8 cellular contexts compared by ENCODE assay signal in genomic region chr15:101070502-101071273, GRCh38.
A peak's percentile ranks its signal among the peaks of the same experiment; 100 is the strongest.
DNase-seq lines count a peak whose midpoint lies in the region; ATAC-seq and TF ChIP-seq lines count a peak whose summit lies in the region.

No MANE protein-coding gene starts in this region.

- H3K27me3 Mint-ChIP-seq in nephron (ENCODE audit: low read depth): peaks cover 6% of the 10 kb centered on the region

- ATAC-seq in GM21576 (IDR thresholded peaks at IDR 0.05; ENCODE audit: unreplicated experiment): no peak
- ATAC-seq in GM21526 (IDR thresholded peaks at IDR 0.05; ENCODE audit: low FRiP score, unreplicated experiment): no peak

- no peak overlapping the region for H3K4me3 Mint-ChIP-seq in nephron

- H3K9me3 Mint-ChIP-seq in nephron: no peaks in the 10 kb centered on the region

- H3K4me1 Mint-ChIP-seq in nephron: peaks cover 33% of the 10 kb centered on the region

- DNase-seq in EL: peak; percentile 84
- peak; percentile 28 for DNase-seq in NCI-H774 (lab: John Stamatoyannopoulos, UW)
- peak; percentile 82 to 83 for DNase-seq in dermis microvascular lymphatic vessel endothelial cell (ENCODE audit: low read depth in 2 of 2)
- DNase-seq in central memory CD4-positive, alpha-beta T cell: no peak
- no peak for DNase-seq in GM19240 (ENCODE audit: insufficient read length, low spot score)

- H3K27ac Mint-ChIP-seq in nephron: peak overlapping the region; percentile 77 to 95 (median 91)

- no peak for TF ChIP-seq CTCF in nephron (IDR thresholded peaks at IDR 0.05; ENCODE audit: unreplicated experiment in 3 of 3)

- no peaks in the 10 kb centered on the region for H3K36me3 Mint-ChIP-seq in nephron (ENCODE audit: low read depth)

Comparison
In these comparisons a context has a peak if more than half of its experiments do, and no peak if none do; other contexts are left out.
1. DNase-seq: peak in EL (single experiment), NCI-H774 (single experiment) and dermis microvascular lymphatic vessel endothelial cell (2 of 2); none in central memory CD4-positive, alpha-beta T cell (single experiment) and GM19240 (single experiment).